Comparison of ENCODE assay signal across 13 cellular contexts in genomic region chrX:13469963-13470679, GRCh38.
DNase-seq lines count a peak whose midpoint lies in the region; ATAC-seq, FAIRE-seq and TF ChIP-seq lines count a peak whose summit lies in the region.
"Had no signal": no experiment of that assay in that cellular context is flagged by ENCODE, and none has a peak within 500 bp of the region (broad histone marks: within the 10 kb centered on the region; RNA-seq: fewer than 3 reads in every experiment).

No MANE protein-coding gene starts in this region.

- CTCF ChIA-PET in BJ (lab: Yijun Ruan, JAX), result no interaction called here

- no peak overlapping the region for H3K27ac ChIP-seq in Peyer's patch
- H3K27ac ChIP-seq: parathyroid adenoma, VCaP had no signal

- POLR2A ChIA-PET in BJ (lab: Charles Lee), result no interaction called here

- ATAC-seq in HG03135 (IDR thresholded peaks at IDR 0.05; ENCODE audit: unreplicated experiment), result no peak

- H3K9me3 ChIP-seq in Peyer's patch, result no peaks in the 10 kb centered on the region

- no peaks in the 10 kb centered on the region for H3K4me1 ChIP-seq in Peyer's patch
- H3K4me1 ChIP-seq: parathyroid adenoma had no signal

- DNase-seq in BJ (ENCODE audit: low read depth) (peak; percentile 39), M059J (ENCODE audit: low read depth) (peak; percentile 92), bronchial epithelial cell (ENCODE audit: low read depth) (peak; percentile 72), kidney tubule cell (ENCODE audit: low spot score) (peak; percentile 62), Peyer's patch (no peak), NCI-H446 (lab: John Stamatoyannopoulos, UW) (no peak), GM12892 (ENCODE audit: insufficient read length) (no peak)
- DNase-seq: activated T-cell treated with anti-CD3 and anti-CD28 coated beads, Interleukin-2, amount 50 U/mL, for 48 hours; CD8-positive, alpha-beta memory T cell; NCI-H2171 treated with DMSO at 0.1 percent for 48 hours had no signal

- H3K4me3 ChIP-seq in BJ (ENCODE audit: low read depth, low read length), result no peak overlapping the region
- H3K4me3 ChIP-seq in bronchial epithelial cell (ENCODE audit: low read depth, low read length), result no peak overlapping the region
- H3K4me3 ChIP-seq in Peyer's patch, result no peak overlapping the region

- no peaks in the 10 kb centered on the region for H3K27me3 ChIP-seq in BJ (ENCODE audit: control insufficient read depth, insufficient read depth, low read length)
- no peaks in the 10 kb centered on the region for H3K27me3 ChIP-seq in bronchial epithelial cell (ENCODE audit: control insufficient read depth, insufficient read depth, low read length)
- H3K27me3 ChIP-seq in Peyer's patch, result no peaks in the 10 kb centered on the region

- TF ChIP-seq CTCF in BJ (IDR thresholded peaks at IDR 0.05; ENCODE audit: insufficient read depth, low read depth, low read length) (no peak), bronchial epithelial cell (IDR thresholded peaks at IDR 0.05; ENCODE audit: insufficient read depth, low read length, severe bottlenecking) (no peak), Peyer's patch (IDR thresholded peaks at IDR 0.05) (no peak)

- no peak for TF ChIP-seq POLR2A in Peyer's patch (IDR thresholded peaks at IDR 0.05)
- no peak for TF ChIP-seq POLR2A in GM12892 (IDR thresholded peaks at IDR 0.05; ENCODE audit: low read depth, low read length)

- FAIRE-seq in bronchial epithelial cell (lab: Jason Lieb, UNC) (no peak), GM12892 (lab: Jason Lieb, UNC) (no peak)

- H3K36me3 ChIP-seq in BJ (ENCODE audit: control insufficient read depth, insufficient read depth, low read length) (no peaks in the 10 kb centered on the region), bronchial epithelial cell (ENCODE audit: control insufficient read depth, insufficient read depth, low read length) (no peaks in the 10 kb centered on the region), Peyer's patch (no peaks in the 10 kb centered on the region)

Comparison
In these comparisons a context has a peak if more than half of its experiments do, and no peak if none do; other contexts are left out.
1. DNase-seq: peak in BJ (single experiment), M059J (single experiment), bronchial epithelial cell (single experiment) and kidney tubule cell (single experiment); none in Peyer's patch (0 of 3), NCI-H446 (0 of 2) and GM12892 (single experiment).